Comparison of ENCODE assay signal across 11 cellular contexts in the genomic region with DNA sequence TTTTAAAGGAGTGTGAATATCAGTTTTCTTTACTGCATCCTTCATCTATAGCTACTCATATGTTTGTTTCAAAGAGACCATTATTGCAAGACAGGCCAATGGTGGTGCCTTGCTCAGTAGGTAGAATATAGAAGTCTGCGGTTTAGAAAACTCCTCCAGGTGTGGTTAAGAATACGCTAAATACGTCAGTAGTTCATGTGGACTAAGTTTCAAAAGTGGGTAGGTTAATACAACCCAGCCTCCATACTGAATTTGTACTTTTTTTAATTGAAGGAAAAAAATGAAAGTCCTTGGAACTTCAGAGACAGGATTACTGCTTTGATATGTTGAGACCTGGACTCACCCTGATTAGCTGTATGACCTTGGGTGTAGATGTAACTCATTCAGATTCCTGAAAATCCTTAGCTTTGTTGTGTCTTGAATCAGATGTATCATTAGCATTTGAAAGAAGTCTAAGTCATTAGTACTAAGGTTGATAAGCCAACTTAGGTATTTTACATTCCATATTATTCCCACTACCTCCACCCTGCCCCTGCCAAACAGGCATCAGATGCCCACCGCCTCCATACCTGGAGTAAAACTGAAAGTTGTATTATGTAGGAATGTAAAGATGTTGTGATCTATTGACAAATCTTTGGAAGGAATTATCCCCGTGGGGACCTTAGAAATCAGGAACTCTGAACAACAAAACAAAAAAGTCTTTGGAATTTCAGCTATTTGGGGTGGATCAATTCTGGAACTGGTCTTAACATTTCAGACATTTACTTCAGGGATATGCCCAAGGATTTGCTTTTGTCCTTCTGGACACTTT. TPM values are rescaled to one million over a fixed set of nuclear protein-coding genes. Genes with fewer than 3 reads are reported as not detected.
DNase-seq lines count a peak whose midpoint lies in the region; ATAC-seq, FAIRE-seq and TF ChIP-seq lines count a peak whose summit lies in the region.
"Had no signal": no experiment of that assay in that cellular context is flagged by ENCODE, and none has a peak within 500 bp of the region (broad histone marks: within the 10 kb centered on the region; RNA-seq: fewer than 3 reads in every experiment).

No MANE protein-coding gene starts in this region.

- peaks cover 100% of the 10 kb centered on the region for H3K79me2 ChIP-seq in GM23248 (ENCODE audit: insufficient read depth)
- H3K79me2 ChIP-seq in keratinocyte (ENCODE audit: control insufficient read depth, insufficient read depth, low read length), result peaks cover 94% of the 10 kb centered on the region

- ATAC-seq in GM18505 (IDR thresholded peaks at IDR 0.05; ENCODE audit: unreplicated experiment), result peak; percentile 42
- peak; percentile 30 for ATAC-seq in HG03558 (IDR thresholded peaks at IDR 0.05; ENCODE audit: extremely low read depth, unreplicated experiment)
- no peak for ATAC-seq in GM19397 (IDR thresholded peaks at IDR 0.05; ENCODE audit: unreplicated experiment)

- H4K20me1 ChIP-seq in GM23248 (ENCODE audit: insufficient read depth) (no peaks in the 10 kb centered on the region), keratinocyte (ENCODE audit: control insufficient read depth, extremely low read depth, insufficient read depth, low read length) (no peaks in the 10 kb centered on the region)

- TF ChIP-seq CTCF in keratinocyte (optimal IDR thresholded peaks at IDR 0.05 in 1 of 3, IDR thresholded peaks at IDR 0.05 in 1 of 3, conservative IDR thresholded peaks at IDR 0.05 in 1 of 3; ENCODE audit: extremely low read depth in 1 of 3, insufficient read depth in 2 of 3, low read length in 3 of 3) (no peak), kidney (IDR thresholded peaks at IDR 0.05; ENCODE audit: borderline replicate concordance, extremely low read depth, insufficient read depth) (no peak)

- intact Hi-C loops in kidney (cut with DNase I), result no loop called here

- dilution Hi-C loops in keratinocyte (cut with MboI; ENCODE audit: extremely low pct_ligation_motif_present, low sequenced_read_pairs), result no loop called here

- in situ Hi-C loops in GM23248 (cut with MboI), result loop anchor here (25.0 kb wide), 2 partner anchors 889 to 1061 kb away; no protein-coding TSS in a partner anchor

- FAIRE-seq in keratinocyte (lab: Jason Lieb, UNC) (peak; percentile 41), kidney (lab: Jason Lieb, UNC) (no peak)

- H3K27me3 ChIP-seq in GM23248 (replicated peaks; ENCODE audit: insufficient read depth) (no peaks in the 10 kb centered on the region), keratinocyte (ENCODE audit: control insufficient read depth, extremely low read depth, insufficient read depth, low read length) (no peaks in the 10 kb centered on the region)

- peak overlapping the region; percentile 58; the same call in 1 of the 2 replicates for H3K27ac ChIP-seq in GM23248
- peak overlapping the region; percentile 25 for H3K27ac ChIP-seq in keratinocyte (ENCODE audit: control insufficient read depth, insufficient read depth, low read length)
- H3K27ac ChIP-seq in kidney (ENCODE audit: low read depth in 2 of 2, low read length in 2 of 2), result no peak overlapping the region

- TF ChIP-seq POLR2A in GM18505 (IDR thresholded peaks at IDR 0.05; ENCODE audit: borderline replicate concordance, extremely low read depth, insufficient read depth, insufficient read length), result no peak

- H2AFZ ChIP-seq in GM23248 (no peak overlapping the region), keratinocyte (ENCODE audit: control insufficient read depth, low read length) (no peak overlapping the region)

- 0 out of 2 replicates have a peak, but pooled peaks cover 4% of the 10 kb centered on the region for H3K36me3 ChIP-seq in GM23248 (ENCODE audit: low read depth)
- H3K36me3 ChIP-seq in keratinocyte (ENCODE audit: control insufficient read depth in 2 of 2, extremely low read depth in 1 of 2, insufficient read depth in 2 of 2, low read length in 2 of 2), result peaks cover 2 to 7% of the 10 kb centered on the region in 2 experiments
- no peaks in the 10 kb centered on the region for H3K36me3 ChIP-seq in kidney (ENCODE audit: control insufficient read depth in 1 of 2, insufficient read depth in 2 of 2, low read length in 2 of 2)

- H3K9me3 ChIP-seq in GM23248 (ENCODE audit: low read depth) (no peaks in the 10 kb centered on the region), keratinocyte (ENCODE audit: control insufficient read depth, low read depth, low read length) (no peaks in the 10 kb centered on the region), kidney (ENCODE audit: control insufficient read depth in 1 of 2, low read length in 2 of 2) (no peaks in the 10 kb centered on the region)

- DNase-seq in GM23248 (no peak), keratinocyte (ENCODE audit: low read depth, low spot score) (no peak), kidney (no peak), RPMI8226 (no peak), HK-2 (ENCODE audit: unreplicated experiment) (no peak)
- DNase-seq: head of caudate nucleus, NCI-H1105 treated with DMSO at 0.1 percent for 48 hours, SHP77 treated with DMSO at 0.1 percent for 48 hours had no signal

- no peaks in the 10 kb centered on the region for H3K9me1 ChIP-seq in keratinocyte (ENCODE audit: control insufficient read depth, extremely low read depth, insufficient read depth, low read length)

- H3K4me3 ChIP-seq in GM23248, result peak overlapping the region; percentile 26
- H3K4me3 ChIP-seq in keratinocyte (ENCODE audit: control insufficient read depth in 2 of 3, extremely low read depth in 1 of 3, insufficient read depth in 2 of 3, low read depth in 1 of 3, low read length in 3 of 3), result peak overlapping the region in 2 of 3 experiments; percentile 3 to 47
- no peak overlapping the region for H3K4me3 ChIP-seq in kidney (ENCODE audit: low read length in 2 of 2)

- H3K4me1 ChIP-seq in GM23248 (ENCODE audit: insufficient read depth) (peaks cover 86% of the 10 kb centered on the region), keratinocyte (ENCODE audit: control insufficient read depth, extremely low read depth, insufficient read depth, low read length) (peaks cover 58% of the 10 kb centered on the region), kidney (ENCODE audit: control insufficient read depth in 1 of 2, insufficient read depth in 1 of 2, low read depth in 1 of 2, low read length in 2 of 2) (no peaks in the 10 kb centered on the region)

- peaks cover 59% of the 10 kb centered on the region for H3F3A ChIP-seq in GM23248 (ENCODE audit: insufficient read depth)

- peak overlapping the region; percentile 95 for H3K4me2 ChIP-seq in GM23248 (ENCODE audit: unreplicated experiment)
- peak overlapping the region; percentile 77 for H3K4me2 ChIP-seq in keratinocyte (ENCODE audit: control insufficient read depth, extremely low read depth, insufficient read depth, low read depth, low read length)

- no peak overlapping the region for H3K9ac ChIP-seq in GM23248
- H3K9ac ChIP-seq in keratinocyte (ENCODE audit: control insufficient read depth, extremely low read depth, insufficient read depth, low read length), result no peak overlapping the region
- no peak overlapping the region for H3K9ac ChIP-seq in kidney (ENCODE audit: low read length in 2 of 2)

- no peaks in the 10 kb centered on the region for H3K9me2 ChIP-seq in GM23248 (ENCODE audit: insufficient read depth)

- 96 to 97% methylated on average over 5 of the region's 5 CpGs for WGBS in GM23248 (ENCODE audit: low coverage in 1 of 2, low lambda C conversion rate in 2 of 2, missing lambda C conversion rate in 2 of 2), 2 experiments

RNA-seq across cellular contexts. Expression of gene BASP1, which starts 6.1 kb away (rescaled TPM):
- 121 and 124 TPM in 2 replicates for total RNA-seq in GM23248 (2014; rRNA removed; shearing (Covaris generic))
- polyA plus RNA-seq in GM23248 (2016; fragmentation: Nextera tagmentation; extraction: Ambion mirVana), result 58.4 and 60.4 TPM in 2 replicates
- polyA plus RNA-seq in keratinocyte, result 112 to 155 TPM (median 127 TPM) in 3 replicates
- polyA plus RNA-seq in keratinocyte (2011; ENCODE audit: low read depth), result 7.3 TPM
- 162 and 198 TPM in 2 replicates for polyA plus RNA-seq in keratinocyte (2011; cell fraction: cytosol; rRNA removed)
- 97.7 and 103 TPM in 2 replicates for polyA plus RNA-seq in keratinocyte (2011; cell fraction: nucleus; rRNA removed)
- 62.0 and 137 TPM in 2 replicates for polyA plus RNA-seq in keratinocyte (2012; ENCODE audit: low replicate concordance)
- polyA minus RNA-seq in keratinocyte, result 12.0 to 36.1 TPM (median 24.9 TPM) in 3 replicates
- polyA minus RNA-seq in keratinocyte (2011; cell fraction: cytosol; rRNA and poly(A)+ RNA removed), result 76.9 TPM
- polyA minus RNA-seq in keratinocyte (2011; cell fraction: nucleus; rRNA and poly(A)+ RNA removed), result 19.1 and 25.1 TPM in 2 replicates
- 12.5 TPM for total RNA-seq in kidney
- polyA plus RNA-seq in kidney (ENCODE audit: insufficient read depth, low read depth, low replicate concordance), result 5.1 TPM

Comparison
In these comparisons a context has a peak if more than half of its experiments do, and no peak if none do; other contexts are left out.
1. H3K27ac ChIP-seq: peak in GM23248 (single experiment) and keratinocyte (single experiment); none in kidney (0 of 2).
2. H3K4me3 ChIP-seq: peak in GM23248 (single experiment) and keratinocyte (2 of 3); none in kidney (0 of 2).